ENCODE assay signal across 9 cellular contexts in genomic region chr14:49770212-49770817, GRCh38. TPM values are rescaled to one million over a fixed set of nuclear protein-coding genes. Genes with fewer than 3 reads are reported as not detected.
DNase-seq lines count a peak whose midpoint lies in the region; ATAC-seq and TF ChIP-seq lines count a peak whose summit lies in the region.
"Had no signal": no experiment of that assay in that cellular context is flagged by ENCODE, and none has a peak within 500 bp of the region (broad histone marks: within the 10 kb centered on the region; RNA-seq: fewer than 3 reads in every experiment).

No MANE protein-coding gene starts in this region.

- H3K4me3 Mint-ChIP-seq in Caco-2 (ENCODE audit: unreplicated experiment) = peak overlapping the region; percentile 79
- H3K4me3 Mint-ChIP-seq in chondrocyte (ENCODE audit: unreplicated experiment) = peak overlapping the region; percentile 99
- peak overlapping the region; percentile 30 to 97 (median 58) for H3K4me3 Mint-ChIP-seq in naive thymus-derived CD8-positive, alpha-beta T cell

- peaks cover 60% of the 10 kb centered on the region for H3K36me3 Mint-ChIP-seq in Caco-2 (ENCODE audit: insufficient read depth, unreplicated experiment)
- H3K36me3 Mint-ChIP-seq in chondrocyte (ENCODE audit: low read depth) = peaks cover 6% of the 10 kb centered on the region
- peaks cover 3 to 28% (median 5%) of the 10 kb centered on the region in 3 donors for H3K36me3 Mint-ChIP-seq in naive thymus-derived CD8-positive, alpha-beta T cell

- intact Hi-C loops in Caco-2 (cut with micrococcal nuclease; ENCODE audit: unreplicated experiment) = loop anchor here (1.0 to 10.0 kb wide), 4 partner anchors 49 to 234 kb away; partner anchors contain the start of gene POLE2

- H3K9me3 ChIP-seq in Caco-2 = no peaks in the 10 kb centered on the region

- ATAC-seq in naive thymus-derived CD8-positive, alpha-beta T cell = no peak
- ATAC-seq in HG03565 (IDR thresholded peaks at IDR 0.05; ENCODE audit: unreplicated experiment) = no peak
- ATAC-seq in HG03378 (IDR thresholded peaks at IDR 0.05; ENCODE audit: unreplicated experiment) = no peak

- H3K4me1 Mint-ChIP-seq in Caco-2 (ENCODE audit: low read depth, unreplicated experiment) (peaks cover 10% of the 10 kb centered on the region), chondrocyte (ENCODE audit: low read depth) (peaks cover 47% of the 10 kb centered on the region)
- peaks cover 12 to 50% (median 45%) of the 10 kb centered on the region in 4 donors for H3K4me1 Mint-ChIP-seq in naive thymus-derived CD8-positive, alpha-beta T cell

- H3K27ac Mint-ChIP-seq in Caco-2 (ENCODE audit: unreplicated experiment) (peak overlapping the region; percentile 79), chondrocyte (ENCODE audit: unreplicated experiment) (peak overlapping the region; percentile 87)
- peak overlapping the region; percentile 80 to 99 (median 98) for H3K27ac Mint-ChIP-seq in naive thymus-derived CD8-positive, alpha-beta T cell

- H3K36me3 ChIP-seq in Caco-2 (ENCODE audit: control insufficient read depth, insufficient read depth, low read length) = no peaks in the 10 kb centered on the region

- no peaks in the 10 kb centered on the region for H3K9me3 Mint-ChIP-seq in Caco-2 (ENCODE audit: unreplicated experiment)
- no peaks in the 10 kb centered on the region for H3K9me3 Mint-ChIP-seq in chondrocyte (ENCODE audit: low read depth)
- H3K9me3 Mint-ChIP-seq in naive thymus-derived CD8-positive, alpha-beta T cell = no peaks in the 10 kb centered on the region

- H3K4me1 ChIP-seq in Caco-2 = peaks cover 29% of the 10 kb centered on the region

- no peaks in the 10 kb centered on the region for H3K27me3 Mint-ChIP-seq in Caco-2 (ENCODE audit: insufficient read depth, unreplicated experiment)
- H3K27me3 Mint-ChIP-seq in chondrocyte (ENCODE audit: low read depth) = no peaks in the 10 kb centered on the region
- H3K27me3 Mint-ChIP-seq in naive thymus-derived CD8-positive, alpha-beta T cell = no peaks in the 10 kb centered on the region

- CTCF ChIA-PET in Caco-2 (lab: Charles Lee) = interaction anchor here (0.6 to 1.7 kb wide), 5 partner anchors 82 to 150 kb away, joined by 3 to 7 read pairs (median 3); partner anchors contain the start of genes NEMF, POLE2 and RPL36AL

- no peak for TF ChIP-seq CTCF in Caco-2 (IDR thresholded peaks at IDR 0.05; ENCODE audit: insufficient read depth in 1 of 2, low read depth in 1 of 2, low read length in 1 of 2, severe bottlenecking in 1 of 2, unreplicated experiment in 1 of 2)
- TF ChIP-seq CTCF in chondrocyte (IDR thresholded peaks at IDR 0.05) = no peak

- no TSS peak for BruUV-seq in Caco-2 (replicated peaks; lab: Mats Ljungman, UMichigan)

- no peaks in the 10 kb centered on the region for H3K27me3 ChIP-seq in Caco-2 (replicated peaks; ENCODE audit: control insufficient read depth, insufficient read depth, low read length)
- H3K27me3 ChIP-seq: cardiac muscle cell had no signal

- POLR2A ChIA-PET in Caco-2 (lab: Charles Lee) = interaction anchor here (0.5 to 1.2 kb wide), 3 partner anchors 19 to 415 kb away, joined by 4 to 9 read pairs (median 5); partner anchors contain the start of gene POLE2
- POLR2A ChIA-PET in naive thymus-derived CD8-positive, alpha-beta T cell (lab: Charles Lee) = interaction anchor here (1.1 to 4.8 kb wide), 5 partner anchors 12 to 150 kb away, joined by 3 to 90 read pairs (median 45); partner anchors contain the start of genes DNAAF2, MGAT2, NEMF and RPL36AL

- peak overlapping the region; percentile 99 for H3K4me3 ChIP-seq in Caco-2 (ENCODE audit: low read depth, low read length)
- H3K4me3 ChIP-seq: cardiac muscle cell had no signal

- peak; percentile 76 to 79 for DNase-seq in Caco-2
- peak; percentile 78 for DNase-seq in LoVo (ENCODE audit: low spot score)
- no peak for DNase-seq in chondrocyte (ENCODE audit: low spot score)
- no peak for DNase-seq in naive thymus-derived CD8-positive, alpha-beta T cell
- no peak for DNase-seq in SHP77 (lab: John Stamatoyannopoulos, UW)
- DNase-seq in NCI-H2081 treated with DMSO at 0.1 percent for 48 hours (lab: John Stamatoyannopoulos, UW) = no peak

RNA-seq across cellular contexts. Expression of gene KLHDC2, which starts 2.4 kb away (rescaled TPM):
- total RNA-seq in Caco-2 (2022) (76.5 and 89.4 TPM in 2 replicates), chondrocyte (46.4 to 58.6 TPM (median 49.0 TPM) in 3 replicates)
- total RNA-seq in naive thymus-derived CD8-positive, alpha-beta T cell = 10 to 100 TPM; 93.3 to 96.6 TPM
- polyA plus RNA-seq in naive thymus-derived CD8-positive, alpha-beta T cell = 10 to 100 TPM; 72.5 to 77.4 (median 75.5) TPM

Comparison
In these comparisons a context has a peak if more than half of its experiments do, and no peak if none do; other contexts are left out.
1. DNase-seq: peak in Caco-2 (2 of 2) and LoVo (single experiment); none in chondrocyte (single experiment), naive thymus-derived CD8-positive, alpha-beta T cell (0 of 10), SHP77 (0 of 2) and NCI-H2081 treated with DMSO at 0.1 percent for 48 hours (single experiment).
2. Peak in every context shown above with its lines, with median percentiles within 50 percentile points of each other: H3K27ac Mint-ChIP-seq and H3K4me3 Mint-ChIP-seq.